8 cellular contexts compared by ENCODE assay signal in the genomic region with DNA sequence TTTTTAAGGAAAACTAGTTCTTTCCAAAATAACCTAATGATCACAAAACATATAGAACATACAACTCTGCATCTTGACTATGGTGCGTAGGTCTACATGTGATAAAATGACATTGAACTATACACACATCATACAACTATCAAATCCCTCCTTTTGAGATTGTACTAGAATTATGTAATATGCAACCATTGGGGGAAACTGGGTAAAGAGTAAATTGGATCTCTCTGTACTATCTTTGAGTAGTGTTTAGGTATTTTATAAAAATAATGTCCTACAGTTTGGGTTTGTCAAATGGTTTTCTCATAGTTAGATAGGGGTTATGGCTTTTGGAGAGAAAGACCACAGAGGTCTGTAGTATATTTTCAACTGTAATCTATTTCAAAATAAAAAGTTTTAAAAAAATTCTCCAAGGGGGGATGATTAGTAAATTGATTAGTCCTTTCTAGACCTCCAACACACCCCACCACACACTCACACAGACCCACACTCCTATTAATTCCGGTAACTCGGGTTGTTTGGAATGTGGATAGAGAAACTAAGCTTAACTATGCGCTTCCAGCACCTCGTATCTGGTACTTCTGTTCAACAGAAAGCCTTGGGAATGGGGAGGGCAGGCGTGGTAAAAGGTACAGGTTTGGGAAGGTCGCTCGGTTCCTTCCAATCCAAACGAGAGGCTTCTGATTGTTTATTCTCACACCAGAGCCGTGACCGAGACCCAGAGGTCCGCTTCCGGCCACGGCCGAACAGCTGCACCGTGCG.
DNase-seq lines count a peak whose midpoint lies in the region; ATAC-seq lines count a peak whose summit lies in the region.

No MANE protein-coding gene starts in this region.

- H3K4me3 ChIP-seq in muscle layer of colon (ENCODE audit: low read depth in 1 of 2, low read length in 2 of 2), result peak overlapping the region; percentile 87 to 95

- peak overlapping the region; percentile 63 for H3K9ac ChIP-seq in muscle layer of colon (ENCODE audit: low read length)

- no peaks in the 10 kb centered on the region for H3K36me3 ChIP-seq in muscle layer of colon (ENCODE audit: insufficient read depth, low read length)

- H3K9me3 ChIP-seq in muscle layer of colon (ENCODE audit: low read length), result no peaks in the 10 kb centered on the region

- no peaks in the 10 kb centered on the region for H3K27me3 ChIP-seq in muscle layer of colon (ENCODE audit: control insufficient read depth in 1 of 2, insufficient read depth in 2 of 2, low read length in 2 of 2)

- DNase-seq in NCI-H2171 treated with DMSO at 0.1 percent for 48 hours (lab: John Stamatoyannopoulos, UW) (peak; percentile 49), NCI-H2171 (lab: John Stamatoyannopoulos, UW) (no peak), NAMALWA (ENCODE audit: low spot score) (peak; percentile 46), activated gamma-delta T cell treated with Interleukin-2 at 50 U/mL for 16 hours (no peak), inferior parietal cortex (ENCODE audit: extremely low spot score) (no peak)
- peak; percentile 1 for DNase-seq in central memory CD4-positive, alpha-beta T cell

- no peak for ATAC-seq in GM21737 (IDR thresholded peaks at IDR 0.05; ENCODE audit: unreplicated experiment)

- H3K4me1 ChIP-seq in muscle layer of colon (ENCODE audit: insufficient read depth, low read length), result peaks cover 26% of the 10 kb centered on the region

- peak overlapping the region; percentile 89 for H3K27ac ChIP-seq in muscle layer of colon (ENCODE audit: low read depth, low read length)

Comparison
In these comparisons a context has a peak if more than half of its experiments do, and no peak if none do; other contexts are left out.
1. DNase-seq: peak in NCI-H2171 treated with DMSO at 0.1 percent for 48 hours (single experiment), NAMALWA (single experiment) and central memory CD4-positive, alpha-beta T cell (single experiment); none in NCI-H2171 (single experiment), activated gamma-delta T cell treated with Interleukin-2 at 50 U/mL for 16 hours (single experiment) and inferior parietal cortex (single experiment).